13 cellular contexts compared by ENCODE assay signal in genomic region chr12:102474438-102475064, GRCh38. TPM values are rescaled to one million over a fixed set of nuclear protein-coding genes. Genes with fewer than 3 reads are reported as not detected.
DNase-seq lines count a peak whose midpoint lies in the region; FAIRE-seq and TF ChIP-seq lines count a peak whose summit lies in the region.
"Had no signal": no experiment of that assay in that cellular context is flagged by ENCODE, and none has a peak within 500 bp of the region (broad histone marks: within the 10 kb centered on the region; RNA-seq: fewer than 3 reads in every experiment).

No MANE protein-coding gene starts in this region.

- H3K9me3 Mint-ChIP-seq in mesothelial cell of epicardium (no peaks in the 10 kb centered on the region), Caco-2 (ENCODE audit: unreplicated experiment) (no peaks in the 10 kb centered on the region)

- intact Hi-C loops in Caco-2 (cut with micrococcal nuclease; ENCODE audit: unreplicated experiment) = loop anchor here (5.0 kb wide), 1 partner anchor 132 kb away; no protein-coding TSS in a partner anchor

- no peak for TF ChIP-seq POLR2A in GM12892 (IDR thresholded peaks at IDR 0.05; ENCODE audit: low read depth, low read length)

- peaks cover 2% of the 10 kb centered on the region for H3K36me3 Mint-ChIP-seq in mesothelial cell of epicardium
- H3K36me3 Mint-ChIP-seq in Caco-2 (ENCODE audit: insufficient read depth, unreplicated experiment) = no peaks in the 10 kb centered on the region
- H3K36me3 Mint-ChIP-seq: type B pancreatic cell had no signal

- H3K4me1 Mint-ChIP-seq in mesothelial cell of epicardium (peaks cover 60% of the 10 kb centered on the region), Caco-2 (ENCODE audit: low read depth, unreplicated experiment) (peaks cover 6% of the 10 kb centered on the region)

- no peaks in the 10 kb centered on the region for H3K9me3 ChIP-seq in Caco-2
- H3K9me3 ChIP-seq: esophagus muscularis mucosa had no signal

- H3K36me3 ChIP-seq in Caco-2 (ENCODE audit: control insufficient read depth, insufficient read depth, low read length) = no peaks in the 10 kb centered on the region
- H3K36me3 ChIP-seq: esophagus muscularis mucosa had no signal

- TF ChIP-seq CTCF in mesothelial cell of epicardium (IDR thresholded peaks at IDR 0.05; ENCODE audit: unreplicated experiment) = no peak
- no peak for TF ChIP-seq CTCF in Caco-2 (IDR thresholded peaks at IDR 0.05; ENCODE audit: insufficient read depth in 1 of 2, low read depth in 1 of 2, low read length in 1 of 2, severe bottlenecking in 1 of 2, unreplicated experiment in 1 of 2)

- peak overlapping the region; percentile 36 for H3K27ac Mint-ChIP-seq in mesothelial cell of epicardium
- H3K27ac Mint-ChIP-seq in Caco-2 (ENCODE audit: unreplicated experiment) = no peak overlapping the region
- H3K27ac Mint-ChIP-seq: type B pancreatic cell had no signal

- POLR2A ChIA-PET in Caco-2 (lab: Charles Lee) = no interaction called here

- DNase-seq in GM12892 (ENCODE audit: insufficient read length) (no peak), NCI-H2029 (lab: John Stamatoyannopoulos, UW) (peak; percentile 77), amniotic epithelial cell (ENCODE audit: low read depth) (peak; percentile 13), mesothelial cell of epicardium (ENCODE audit: low spot score in 2 of 2, unreplicated experiment in 2 of 2) (no peak), Caco-2 (no peak), NCI-H1694 (lab: John Stamatoyannopoulos, UW) (no peak), hypothalamus (lab: John Stamatoyannopoulos, UW) (no peak)
- DNase-seq: H7; NCI-H1105; stimulated activated CD4-positive, alpha-beta T cell treated with anti-CD3 and anti-CD28 coated beads, Interleukin-2, amount 100 ng/mL, for 24 hours had no signal

- H3K27me3 ChIP-seq in Caco-2 (replicated peaks; ENCODE audit: control insufficient read depth, insufficient read depth, low read length) = no peaks in the 10 kb centered on the region
- H3K27me3 ChIP-seq: esophagus muscularis mucosa had no signal

- BruUV-seq in Caco-2 (replicated peaks; lab: Mats Ljungman, UMichigan) = no TSS peak

- peaks cover 15% of the 10 kb centered on the region; the same call in 1 of the 2 replicates for H3K4me1 ChIP-seq in Caco-2

- H3K27me3 Mint-ChIP-seq in mesothelial cell of epicardium (ENCODE audit: low read depth) = no peaks in the 10 kb centered on the region
- H3K27me3 Mint-ChIP-seq in Caco-2 (ENCODE audit: insufficient read depth, unreplicated experiment) = no peaks in the 10 kb centered on the region
- H3K27me3 Mint-ChIP-seq: type B pancreatic cell had no signal

- FAIRE-seq in GM12892 (lab: Jason Lieb, UNC) = peak; percentile 60
- FAIRE-seq: D721Med had no signal

- H3K4me3 ChIP-seq in Caco-2 (ENCODE audit: low read depth, low read length) = no peak overlapping the region
- H3K4me3 ChIP-seq: esophagus muscularis mucosa had no signal

- H3K4me3 Mint-ChIP-seq in mesothelial cell of epicardium (no peak overlapping the region), Caco-2 (ENCODE audit: unreplicated experiment) (no peak overlapping the region)
- H3K4me3 Mint-ChIP-seq: type B pancreatic cell had no signal

- CTCF ChIA-PET in Caco-2 (lab: Charles Lee) = no interaction called here

RNA-seq across cellular contexts. Expression of gene IGF1, which starts 5.8 kb away (rescaled TPM):
- 13.9 TPM for polyA plus RNA-seq in GM12892 (2012; ENCODE audit: missing spikeins)
- 62.2 to 76.8 TPM (median 66.9 TPM) in 3 replicates for total RNA-seq in mesothelial cell of epicardium
- total RNA-seq in Caco-2 (2022) = 1.5 and 2.3 TPM in 2 replicates
- total RNA-seq: H7 had no signal

Comparison
In these comparisons a context has a peak if more than half of its experiments do, and no peak if none do; other contexts are left out.
1. DNase-seq: peak in NCI-H2029 (single experiment) and amniotic epithelial cell (single experiment); none in GM12892 (single experiment), mesothelial cell of epicardium (0 of 2), Caco-2 (0 of 2), NCI-H1694 (single experiment) and hypothalamus (0 of 51).
2. RNA of gene IGF1, which starts 5.8 kb away (total RNA-seq): 62.2 to 76.8 TPM in mesothelial cell of epicardium; 1.5 to 2.3 TPM in Caco-2; every median in the first group is over 10 times any median in the second.